Comparison of ENCODE assay signal across 17 cellular contexts in the genomic region with DNA sequence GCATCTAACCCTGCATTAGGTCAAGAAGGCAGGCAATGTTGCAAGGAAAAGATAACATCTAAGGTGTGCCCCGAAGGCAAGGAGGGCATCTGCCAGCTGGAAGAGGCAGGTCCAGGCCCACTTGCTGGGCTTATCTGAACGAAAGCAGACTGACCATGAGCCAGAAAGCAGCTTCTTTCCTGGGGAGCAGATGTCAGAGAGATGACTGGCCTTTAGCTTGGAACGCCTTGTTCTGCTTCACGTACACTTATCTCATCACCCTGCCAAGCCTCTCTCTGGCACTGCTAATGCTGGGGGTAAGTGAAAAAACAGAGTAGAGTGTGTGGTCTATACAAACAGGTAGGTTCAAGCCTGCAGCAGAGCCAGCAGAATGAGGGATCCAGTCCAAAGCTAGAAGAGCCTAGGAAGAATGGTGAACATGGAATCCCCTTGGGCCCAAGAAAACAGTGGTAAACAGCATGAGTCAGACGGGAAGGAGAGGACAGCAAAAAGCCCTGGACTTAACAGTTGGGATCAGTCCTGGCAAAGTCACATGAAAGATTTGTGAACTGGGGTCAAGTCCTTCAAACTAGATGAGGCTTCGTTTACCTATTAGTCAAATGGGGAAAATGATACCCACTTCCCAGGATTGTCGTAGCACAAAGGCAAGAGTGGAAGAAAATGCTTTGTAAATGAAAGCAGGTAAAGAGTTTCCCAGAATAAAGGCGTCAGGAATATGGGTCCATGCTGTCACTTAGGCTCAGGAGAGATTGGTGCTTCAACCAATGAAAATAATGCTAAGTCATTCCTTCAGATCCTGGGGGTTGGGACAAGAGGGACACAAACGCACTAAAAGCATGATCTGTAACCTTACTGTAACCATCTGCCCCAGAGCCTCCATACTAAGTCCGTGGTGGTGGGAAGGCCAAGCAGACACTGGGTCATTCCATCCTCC.
DNase-seq lines count a peak whose midpoint lies in the region; ATAC-seq and TF ChIP-seq lines count a peak whose summit lies in the region.
"Had no signal": no experiment of that assay in that cellular context is flagged by ENCODE, and none has a peak within 500 bp of the region (broad histone marks: within the 10 kb centered on the region; RNA-seq: fewer than 3 reads in every experiment).

No MANE protein-coding gene starts in this region.

- H3K9ac ChIP-seq in colonic mucosa (ENCODE audit: low read depth in 2 of 2, low read length in 2 of 2): no peak overlapping the region
- H3K9ac ChIP-seq in parathyroid adenoma: no peak overlapping the region

- ATAC-seq in HG03520 (IDR thresholded peaks at IDR 0.05; ENCODE audit: unreplicated experiment): no peak

- no peak overlapping the region for H3K4me3 ChIP-seq in BE2C (ENCODE audit: low read depth, low read length)
- H3K4me3 ChIP-seq in MG63: no peak overlapping the region
- H3K4me3 ChIP-seq in colonic mucosa: no peak overlapping the region
- peak overlapping the region; percentile 27 for H3K4me3 ChIP-seq in parathyroid adenoma (ENCODE audit: low read depth, low read length)
- H3K4me3 ChIP-seq: hepatocyte, skin epidermis, uterus had no signal

- H3K4me1 ChIP-seq in BE2C: peaks cover 20% of the 10 kb centered on the region
- no peaks in the 10 kb centered on the region for H3K4me1 ChIP-seq in colonic mucosa
- peaks cover 48% of the 10 kb centered on the region for H3K4me1 ChIP-seq in parathyroid adenoma
- H3K4me1 ChIP-seq: uterus had no signal

- H3K79me2 ChIP-seq in parathyroid adenoma: peaks cover 9% of the 10 kb centered on the region
- H3K79me2 ChIP-seq: hepatocyte had no signal

- TF ChIP-seq CTCF in BE2C (IDR thresholded peaks at IDR 0.05; ENCODE audit: low read depth, low read length) (no peak), colonic mucosa (IDR thresholded peaks at IDR 0.05) (no peak), parathyroid adenoma (IDR thresholded peaks at IDR 0.05) (no peak), progenitor cell of endocrine pancreas (IDR thresholded peaks at IDR 0.05; ENCODE audit: unreplicated experiment) (no peak)

- H2AFZ ChIP-seq in parathyroid adenoma: no peak overlapping the region
- H2AFZ ChIP-seq: hepatocyte had no signal

- DNase-seq in BE2C: peak; percentile 65
- peak; percentile 52 for DNase-seq in MG63
- DNase-seq in colonic mucosa: peak; percentile 18
- no peak for DNase-seq in progenitor cell of endocrine pancreas (ENCODE audit: low spot score, unreplicated experiment)
- no peak for DNase-seq in activated naive CD4-positive, alpha-beta T cell (lab: John Stamatoyannopoulos, UW)
- no peak for DNase-seq in NCI-H2081 treated with DMSO at 0.1 percent for 48 hours (lab: John Stamatoyannopoulos, UW)
- DNase-seq: activated CD4-positive, alpha-beta T cell treated with anti-CD3 and anti-CD28 coated beads, Interleukin-2, amount 50 U/mL, for 4 hours; activated T-cell treated with anti-CD3 and anti-CD28 coated beads, Interleukin-2, amount 50 U/mL, for 48 hours; kidney; NCI-H187; NCI-H510A; uterus had no signal

- H3K27ac Mint-ChIP-seq in progenitor cell of endocrine pancreas: no peak overlapping the region

- intact Hi-C loops in colonic mucosa (cut with DNase I): no loop called here

- H3K4me3 Mint-ChIP-seq in progenitor cell of endocrine pancreas (ENCODE audit: low read depth): no peak overlapping the region

- H3K9me3 ChIP-seq in BE2C (no peaks in the 10 kb centered on the region), MG63 (no peaks in the 10 kb centered on the region), colonic mucosa (no peaks in the 10 kb centered on the region), parathyroid adenoma (ENCODE audit: control insufficient read depth, low read length) (no peaks in the 10 kb centered on the region)
- H3K9me3 ChIP-seq: neutrophil, uterus had no signal

- H3K36me3 ChIP-seq in BE2C (no peaks in the 10 kb centered on the region), MG63 (no peaks in the 10 kb centered on the region), colonic mucosa (no peaks in the 10 kb centered on the region), parathyroid adenoma (ENCODE audit: control insufficient read depth, insufficient read depth, low read length) (no peaks in the 10 kb centered on the region)
- H3K36me3 ChIP-seq: neutrophil, uterus had no signal

- peak overlapping the region; percentile 61 for H3K4me2 ChIP-seq in parathyroid adenoma (ENCODE audit: low read length)
- H3K4me2 ChIP-seq: hepatocyte had no signal

- H3K9me3 Mint-ChIP-seq in progenitor cell of endocrine pancreas (ENCODE audit: low read depth): no peaks in the 10 kb centered on the region

- H3K27ac ChIP-seq in colonic mucosa (no peak overlapping the region), parathyroid adenoma (peak overlapping the region; percentile 71)
- H3K27ac ChIP-seq: hepatocyte, neutrophil had no signal

- H3K27me3 ChIP-seq in BE2C: no peaks in the 10 kb centered on the region
- no peaks in the 10 kb centered on the region for H3K27me3 ChIP-seq in MG63
- no peaks in the 10 kb centered on the region for H3K27me3 ChIP-seq in colonic mucosa
- no peaks in the 10 kb centered on the region for H3K27me3 ChIP-seq in parathyroid adenoma (ENCODE audit: control insufficient read depth, insufficient read depth, low read length)
- H3K27me3 ChIP-seq: hepatocyte, neutrophil, uterus had no signal

- peaks cover 3% of the 10 kb centered on the region for H3K4me1 Mint-ChIP-seq in progenitor cell of endocrine pancreas (ENCODE audit: low read depth)

- H3K36me3 Mint-ChIP-seq in progenitor cell of endocrine pancreas (ENCODE audit: insufficient read depth): no peaks in the 10 kb centered on the region

- peaks cover 16% of the 10 kb centered on the region for H3K27me3 Mint-ChIP-seq in progenitor cell of endocrine pancreas

Comparison
In these comparisons a context has a peak if more than half of its experiments do, and no peak if none do; other contexts are left out.
1. DNase-seq: peak in BE2C (single experiment), MG63 (single experiment) and colonic mucosa (single experiment); none in progenitor cell of endocrine pancreas (single experiment), activated naive CD4-positive, alpha-beta T cell (0 of 4) and NCI-H2081 treated with DMSO at 0.1 percent for 48 hours (single experiment).